8 cellular contexts compared by ENCODE assay signal in genomic region chr6:31738048-31738979, GRCh38. TPM values are rescaled to one million over a fixed set of nuclear protein-coding genes. Genes with fewer than 3 reads are reported as not detected.
DNase-seq lines count a peak whose midpoint lies in the region; ATAC-seq and TF ChIP-seq lines count a peak whose summit lies in the region.

No MANE protein-coding gene starts in this region.

- peaks cover 14% of the 10 kb centered on the region for H4K20me1 ChIP-seq in osteoblast (ENCODE audit: insufficient read depth, low read length)

- ATAC-seq in GM19023 (IDR thresholded peaks at IDR 0.05; ENCODE audit: unreplicated experiment): no peak

- no peaks in the 10 kb centered on the region for H3K9me3 Mint-ChIP-seq in CD8-positive, alpha-beta memory T cell

- TF ChIP-seq CTCF in HEK293 (tag by site-specific recombination; IDR thresholded peaks at IDR 0.05): no peak
- peak; percentile 40 for TF ChIP-seq CTCF in fibroblast of mammary gland (conservative IDR thresholded peaks at IDR 0.05; ENCODE audit: control insufficient read depth, insufficient read depth, low read depth, low read length)
- TF ChIP-seq CTCF in osteoblast (IDR thresholded peaks at IDR 0.05; ENCODE audit: extremely low read depth, low read depth, low read length): peak; percentile 42

- peaks cover 47% of the 10 kb centered on the region for H3K79me2 ChIP-seq in osteoblast (ENCODE audit: insufficient read depth, low read length)

- peak overlapping the region; percentile 44 for H3K4me3 ChIP-seq in CD8-positive, alpha-beta memory T cell (ENCODE audit: low read length)
- H3K4me3 ChIP-seq in HEK293 (ENCODE audit: low read depth, low read length) (no peak overlapping the region), fibroblast of mammary gland (ENCODE audit: control insufficient read depth, low read depth, low read length) (peak overlapping the region; percentile 24), osteoblast (ENCODE audit: insufficient read depth, low read length) (peak overlapping the region; percentile 39)

- peak overlapping the region; percentile 91 to 98 (median 96) for H3K27ac Mint-ChIP-seq in CD8-positive, alpha-beta memory T cell

- H3K4me1 ChIP-seq in CD8-positive, alpha-beta memory T cell (ENCODE audit: insufficient read depth, low read length): peaks cover 55% of the 10 kb centered on the region
- H3K4me1 ChIP-seq in HEK293 (ENCODE audit: control insufficient read depth, insufficient read depth, low read length) (peaks cover 35% of the 10 kb centered on the region), osteoblast (ENCODE audit: insufficient read depth, low read length) (peaks cover 47% of the 10 kb centered on the region)

- peaks cover 10% of the 10 kb centered on the region for H3K36me3 ChIP-seq in CD8-positive, alpha-beta memory T cell (ENCODE audit: insufficient read depth, low read length)
- H3K36me3 ChIP-seq in HEK293 (ENCODE audit: control insufficient read depth in 2 of 2, insufficient read depth in 1 of 2, low read length in 2 of 2): peaks cover 14 to 36% of the 10 kb centered on the region in 2 experiments; a peak in 2 of 3 replicates
- peaks cover 26% of the 10 kb centered on the region for H3K36me3 ChIP-seq in osteoblast (ENCODE audit: insufficient read depth, low read length)

- H3K4me3 Mint-ChIP-seq in CD8-positive, alpha-beta memory T cell: peak overlapping the region; percentile 93 to 99 (median 98)

- peak overlapping the region; percentile 98 for H3K27ac ChIP-seq in CD8-positive, alpha-beta memory T cell (ENCODE audit: low read depth, low read length)
- H3K27ac ChIP-seq in HEK293 (ENCODE audit: extremely low read depth, low read depth, low read length) (peak overlapping the region; percentile 63), osteoblast (ENCODE audit: low read depth, low read length) (peak overlapping the region; percentile 79)

- H3K4me1 Mint-ChIP-seq in CD8-positive, alpha-beta memory T cell: peaks cover 57 to 77% (median 67%) of the 10 kb centered on the region in 3 donors

- H3K9me3 ChIP-seq in CD8-positive, alpha-beta memory T cell (ENCODE audit: low read length): no peaks in the 10 kb centered on the region
- no peaks in the 10 kb centered on the region for H3K9me3 ChIP-seq in HEK293 (ENCODE audit: control insufficient read depth, insufficient read depth, low read depth, low read length)
- no peaks in the 10 kb centered on the region for H3K9me3 ChIP-seq in osteoblast (ENCODE audit: low read depth, low read length)

- H3K27me3 Mint-ChIP-seq in CD8-positive, alpha-beta memory T cell: no peaks in the 10 kb centered on the region

- CTCF ChIA-PET in CD8-positive, alpha-beta memory T cell (lab: Charles Lee): interaction anchor here (0.7 to 7.5 kb wide), 18 partner anchors 9 to 149 kb away, joined by 3 to 42 read pairs (median 4); partner anchors contain the start of genes ABHD16A, DDAH2, HSPA1B and LSM2
- CTCF ChIA-PET in HEK293 (lab: Yijun Ruan, JAX): interaction anchor here (0.6 to 4.7 kb wide), 16 partner anchors 8 to 427 kb away, joined by 3 to 39 read pairs (median 4); partner anchors contain the start of genes CSNK2B, GPANK1, LY6G5C and VARS1

- POLR2A ChIA-PET in CD8-positive, alpha-beta memory T cell (lab: Charles Lee): interaction anchor here (0.6 to 2.5 kb wide), 13 partner anchors 8 to 124 kb away, joined by 3 to 11 read pairs (median 5); partner anchors contain the start of genes ABHD16A, LSM2, NEU1 and VARS1
- POLR2A ChIA-PET in HEK293 (lab: Yijun Ruan, JAX): interaction anchor here (0.7 to 6.8 kb wide), 14 partner anchors 8 to 124 kb away, joined by 3 to 102 read pairs (median 5); partner anchors contain the start of genes ABHD16A, CSNK2B, DDAH2 and GPANK1

- peak; percentile 40 to 81 (median 77) for DNase-seq in CD8-positive, alpha-beta memory T cell
- peak; percentile 99 for DNase-seq in NOMO-1 treated with dmso at 0.1 percent for 144 hours (lab: John Stamatoyannopoulos, UW; ENCODE audit: unreplicated experiment)
- DNase-seq in activated T-cell treated with anti-CD3 and anti-CD28 coated beads for 48 hours (ENCODE audit: low read depth): peak; percentile 50
- DNase-seq in fibroblast of mammary gland (ENCODE audit: low read depth): peak; percentile 90
- DNase-seq in osteoblast (ENCODE audit: insufficient read length, low spot score, missing footprints): peak; percentile 98
- no peak for DNase-seq in cerebellar nuclear complex (lab: John Stamatoyannopoulos, UW)

- no peaks in the 10 kb centered on the region for H3K27me3 ChIP-seq in CD8-positive, alpha-beta memory T cell (ENCODE audit: insufficient read depth, low read length, poor library complexity, severe bottlenecking)
- no peaks in the 10 kb centered on the region for H3K27me3 ChIP-seq in osteoblast (ENCODE audit: insufficient read depth, low read length)

- H3K36me3 Mint-ChIP-seq in CD8-positive, alpha-beta memory T cell: peaks cover 0 to 38% (median 1%) of the 10 kb centered on the region in 3 donors

- H2AFZ ChIP-seq in osteoblast (ENCODE audit: low read length): peak overlapping the region; percentile 55

- H3K4me2 ChIP-seq in osteoblast (ENCODE audit: insufficient read depth, low read length): peak overlapping the region; percentile 66

TF ChIP-seq in HEK293, 187 proteins besides CTCF, POLR2A, EP300 and RAD21 (continues in another document):
- TF ChIP-seq ZNF366 (tag by site-specific recombination; conservative IDR thresholded peaks at IDR 0.05): peak; percentile 28; the same call in 1 of the 2 replicates
- no peak for TF ChIP-seq ZBTB44 (tag by site-specific recombination; IDR thresholded peaks at IDR 0.05)
- TF ChIP-seq ZNF529 (tag by site-specific recombination; IDR thresholded peaks at IDR 0.05; ENCODE audit: insufficient replicate concordance): no peak
- no peak for TF ChIP-seq BCL6B (tag by site-specific recombination; IDR thresholded peaks at IDR 0.05)
- TF ChIP-seq ZBTB7A (tag by site-specific recombination; IDR thresholded peaks at IDR 0.05; ENCODE audit: low read depth): no peak
- peak; percentile 47 for TF ChIP-seq ZIC2 (tag by site-specific recombination; IDR thresholded peaks at IDR 0.05)
- TF ChIP-seq ZBTB48 (tag by site-specific recombination; IDR thresholded peaks at IDR 0.05): peak; percentile 62
- TF ChIP-seq KLF8 (tag by site-specific recombination; IDR thresholded peaks at IDR 0.05): 0 out of 2 replicates have a peak, but pooled peaks have one; percentile 2
- TF ChIP-seq GLIS1 (tag by site-specific recombination; IDR thresholded peaks at IDR 0.05): peak; percentile 34; the same call in 1 of the 2 replicates
- TF ChIP-seq EGR2 (tag by site-specific recombination; IDR thresholded peaks at IDR 0.05; ENCODE audit: low read depth): peak; percentile 88
- no peak for TF ChIP-seq ZNF548 (tag by site-specific recombination; IDR thresholded peaks at IDR 0.05)
- TF ChIP-seq PRDM1 (tag by site-specific recombination; IDR thresholded peaks at IDR 0.05): peak; percentile 85
- TF ChIP-seq ZNF221 (tag by site-specific recombination; IDR thresholded peaks at IDR 0.05; ENCODE audit: borderline replicate concordance): no peak

RNA-seq across cellular contexts. Expression of gene MSH5, which starts 1.5 kb away (rescaled TPM):
- 10 to 100 TPM; 36.4 to 39.8 TPM for total RNA-seq in CD8-positive, alpha-beta memory T cell
- 2.0 TPM for polyA plus RNA-seq in CD8-positive, alpha-beta memory T cell
- total RNA-seq in osteoblast: 12.4 and 13.0 TPM in 2 replicates

RNA-seq across cellular contexts. Expression of gene CLIC1, which starts 2.0 kb away (rescaled TPM):
- total RNA-seq in CD8-positive, alpha-beta memory T cell: 100 to 1,000 TPM; 377 TPM
- polyA plus RNA-seq in CD8-positive, alpha-beta memory T cell: 657 TPM
- total RNA-seq in osteoblast: 502 and 581 TPM in 2 replicates

RNA-seq across cellular contexts. Expression of gene DDAH2, which starts 9.2 kb away (rescaled TPM):
- total RNA-seq in CD8-positive, alpha-beta memory T cell: 1 to 10 TPM; 4.1 to 4.9 TPM
- 26.3 TPM for polyA plus RNA-seq in CD8-positive, alpha-beta memory T cell
- total RNA-seq in osteoblast: 96.6 and 97.5 TPM in 2 replicates

RNA-seq across cellular contexts. Expression of gene MPIG6B, which starts 15.1 kb away (rescaled TPM):
- total RNA-seq in CD8-positive, alpha-beta memory T cell: not detected
- polyA plus RNA-seq in CD8-positive, alpha-beta memory T cell: 0.08 TPM
- not detected in 2 replicates for total RNA-seq in osteoblast

RNA-seq across cellular contexts. Expression of gene LY6G6C, which starts 16.8 kb away (rescaled TPM):
- not detected for total RNA-seq in CD8-positive, alpha-beta memory T cell
- polyA plus RNA-seq in CD8-positive, alpha-beta memory T cell: not detected
- not detected in 2 replicates for total RNA-seq in osteoblast

Comparison
In these comparisons a context has a peak if more than half of its experiments do, and no peak if none do; other contexts are left out.
1. DNase-seq: peak in CD8-positive, alpha-beta memory T cell (5 of 5), NOMO-1 treated with dmso at 0.1 percent for 144 hours (single experiment), activated T-cell treated with anti-CD3 and anti-CD28 coated beads for 48 hours (single experiment), fibroblast of mammary gland (single experiment) and osteoblast (single experiment); none in cerebellar nuclear complex (0 of 2).
2. RNA of gene DDAH2, which starts 9.2 kb away (total RNA-seq): 96.6 to 97.5 TPM in osteoblast; 4.1 to 4.9 TPM in CD8-positive, alpha-beta memory T cell; every median in the first group is over 10 times any median in the second.
3. Peak in every context shown above with its lines, with median percentiles within 50 percentile points of each other: H3K27ac ChIP-seq.